ENCODE assay signal across 25 cellular contexts in the genomic region with DNA sequence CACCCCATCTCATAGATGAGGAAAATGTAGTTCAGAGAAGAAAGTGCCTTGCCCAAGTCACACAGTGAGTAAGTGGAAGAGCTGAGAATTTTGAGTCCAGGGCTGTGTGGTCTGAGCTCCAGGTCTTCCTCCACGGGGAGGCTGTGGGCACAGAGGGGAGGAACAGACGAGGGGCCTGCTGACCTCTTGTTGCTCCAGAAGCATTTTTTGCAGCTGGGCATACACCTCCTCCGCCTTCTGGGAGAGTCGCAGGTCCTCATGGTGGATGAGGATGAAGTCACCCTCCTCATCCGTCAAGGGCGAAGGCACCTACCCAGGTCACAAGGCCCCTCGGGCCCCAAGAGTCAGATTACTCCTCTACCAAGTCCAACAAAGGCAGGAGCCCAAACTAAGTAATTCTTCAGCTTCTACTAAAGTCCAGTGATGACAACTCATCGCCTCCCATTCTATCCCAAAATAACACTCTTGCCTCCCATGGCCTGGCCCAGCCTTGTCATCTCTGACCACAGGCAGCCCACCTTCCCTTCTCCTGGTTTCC.
"Had no signal": no experiment of that assay in that cellular context is flagged by ENCODE, and none has a peak within 500 bp of the region (broad histone marks: within the 10 kb centered on the region; RNA-seq: fewer than 3 reads in every experiment).

No MANE protein-coding gene starts in this region.

- H3K27me3 ChIP-seq: colonic mucosa, dorsolateral prefrontal cortex, esophagus muscularis mucosa, gastrocnemius medialis, ovary, right atrium auricular region, spleen, suprapubic skin, tibial nerve had no signal

- ATAC-seq: activated CD4-positive, CD25-positive, alpha-beta regulatory T cell treated with anti-CD3 and anti-CD28 coated beads, Interleukin-2, amount 50 U/mL, for 24 hours; effector memory CD8-positive, alpha-beta T cell; gastrocnemius medialis; psoas muscle; SK-N-SH treated with all-trans-retinoic acid at 6 μM for 48 hours; stimulated activated naive CD8-positive, alpha-beta T cell treated with anti-CD3 and anti-CD28 coated beads, Interleukin-15, Interleukin-2, amounts not matched to agents 100 U/mL and 50 U/mL, for 24 hours had no signal

- DNase-seq: activated CD4-positive, alpha-beta T cell treated with anti-CD3 and anti-CD28 coated beads, Interleukin-2, amount 50 U/mL, for 1 hour; activated CD8-positive, alpha-beta memory T cell treated with anti-CD3 and anti-CD28 coated beads for 24 hours; activated CD8-positive, alpha-beta memory T cell treated with anti-CD3 and anti-CD28 coated beads, Interleukin-2, amount 50 U/mL, for 4 hours; activated effector memory CD4-positive, alpha-beta T cell treated with Interleukin-2 at 50 U/mL for 16 hours; activated naive CD8-positive, alpha-beta T cell treated with anti-CD3 and anti-CD28 coated beads, Interleukin-2, amount 10 ng/mL, durations not matched to agents 7 days and 5 days; activated T-cell treated with anti-CD3 and anti-CD28 coated beads, Interleukin-2, amount 50 U/mL, for 48 hours; amygdala; colonic mucosa; dorsolateral prefrontal cortex; effector memory CD8-positive, alpha-beta T cell; gastrocnemius medialis; hippocampal formation; ovary; psoas muscle; spleen; stimulated activated CD4-positive, alpha-beta T cell treated with anti-CD3 and anti-CD28 coated beads, Interleukin-4, amount 100 ng/mL, for 24 hours; stimulated activated naive CD8-positive, alpha-beta T cell treated with anti-CD3 and anti-CD28 coated beads, Interleukin-15, Interleukin-2, amounts not matched to agents 100 U/mL and 50 U/mL, for 24 hours had no signal

- H3K4me3 Mint-ChIP-seq: activated naive CD8-positive, alpha-beta T cell treated with anti-CD3 and anti-CD28 coated beads, Interleukin-2, amount 10 ng/mL, durations not matched to agents 7 days and 5 days; effector memory CD8-positive, alpha-beta T cell; memory B cell; T-helper 2 cell treated with Interferon-gamma antibody and Interleukin-4, amounts not matched to agents 5 μg/mL and 100 μg/mL, for 36 hours had no signal

- H3K4me3 ChIP-seq: colonic mucosa, dorsolateral prefrontal cortex, esophagus muscularis mucosa, gastrocnemius medialis, ovary, psoas muscle, right atrium auricular region, spleen, suprapubic skin, tibial nerve had no signal

- H3K9me3 ChIP-seq: colonic mucosa, esophagus muscularis mucosa, gastrocnemius medialis, ovary, psoas muscle, right atrium auricular region, spleen, suprapubic skin, tibial nerve had no signal

- H3K4me1 Mint-ChIP-seq: memory B cell had no signal

- H3K36me3 ChIP-seq: ovary had no signal

- H3K4me1 ChIP-seq: colonic mucosa, esophagus muscularis mucosa, gastrocnemius medialis, psoas muscle, right atrium auricular region, spleen, suprapubic skin had no signal

- H3K9me3 Mint-ChIP-seq: activated naive CD8-positive, alpha-beta T cell treated with anti-CD3 and anti-CD28 coated beads, Interleukin-2, amount 10 ng/mL, durations not matched to agents 7 days and 5 days; effector memory CD8-positive, alpha-beta T cell; memory B cell; T-helper 2 cell treated with Interferon-gamma antibody and Interleukin-4, amounts not matched to agents 5 μg/mL and 100 μg/mL, for 36 hours had no signal

- H3K27me3 Mint-ChIP-seq: activated naive CD8-positive, alpha-beta T cell treated with anti-CD3 and anti-CD28 coated beads, Interleukin-2, amount 10 ng/mL, durations not matched to agents 7 days and 5 days; effector memory CD8-positive, alpha-beta T cell; memory B cell had no signal

- H3K27ac Mint-ChIP-seq: activated naive CD8-positive, alpha-beta T cell treated with anti-CD3 and anti-CD28 coated beads, Interleukin-2, amount 10 ng/mL, durations not matched to agents 7 days and 5 days; memory B cell; T-helper 2 cell treated with Interferon-gamma antibody and Interleukin-4, amounts not matched to agents 5 μg/mL and 100 μg/mL, for 36 hours had no signal
